Comparison of ENCODE assay signal across 2 cellular contexts in the genomic region with DNA sequence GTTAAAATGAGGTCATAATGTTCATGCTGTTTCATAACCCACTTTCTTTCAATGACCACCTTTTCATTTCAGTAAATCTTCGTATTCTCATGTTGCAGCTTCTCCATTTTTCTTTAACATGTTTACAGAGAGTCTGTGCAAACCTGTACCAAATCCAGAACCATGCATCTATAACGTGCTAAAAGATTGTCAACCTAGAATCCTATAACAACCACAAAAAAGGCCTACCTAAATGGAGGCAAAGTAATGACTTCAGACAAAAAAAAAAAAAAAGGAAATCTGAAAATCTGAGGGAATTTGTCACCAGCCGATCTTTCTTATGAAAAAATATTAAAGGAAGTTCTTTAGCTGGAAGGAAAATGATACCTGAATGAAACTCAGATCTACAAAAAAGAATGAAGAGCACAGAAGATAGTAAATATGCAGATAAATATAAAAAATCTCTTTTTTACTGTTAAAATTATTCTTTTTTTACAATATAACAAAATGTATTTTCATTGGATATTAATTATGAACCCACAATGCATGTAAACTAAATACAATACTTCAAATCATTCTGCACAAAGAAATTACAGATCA.
TF ChIP-seq lines count a peak whose summit lies in the region.

No MANE protein-coding gene starts in this region.

TF ChIP-seq in A549, 52 proteins besides CTCF, POLR2A, EP300 and RAD21:
- TF ChIP-seq FOXS1 (CRISPR knock-in tag; IDR thresholded peaks at IDR 0.05) (no peak), ESRRA (IDR thresholded peaks at IDR 0.05; ENCODE audit: borderline replicate concordance, low read length) (no peak), JUNB (IDR thresholded peaks at IDR 0.05) (no peak), CBX8 (IDR thresholded peaks at IDR 0.05) (peak; percentile 87)

TF ChIP-seq in GM12878, 131 proteins besides CTCF, POLR2A, EP300 and RAD21:
- TF ChIP-seq, protein P1, sequence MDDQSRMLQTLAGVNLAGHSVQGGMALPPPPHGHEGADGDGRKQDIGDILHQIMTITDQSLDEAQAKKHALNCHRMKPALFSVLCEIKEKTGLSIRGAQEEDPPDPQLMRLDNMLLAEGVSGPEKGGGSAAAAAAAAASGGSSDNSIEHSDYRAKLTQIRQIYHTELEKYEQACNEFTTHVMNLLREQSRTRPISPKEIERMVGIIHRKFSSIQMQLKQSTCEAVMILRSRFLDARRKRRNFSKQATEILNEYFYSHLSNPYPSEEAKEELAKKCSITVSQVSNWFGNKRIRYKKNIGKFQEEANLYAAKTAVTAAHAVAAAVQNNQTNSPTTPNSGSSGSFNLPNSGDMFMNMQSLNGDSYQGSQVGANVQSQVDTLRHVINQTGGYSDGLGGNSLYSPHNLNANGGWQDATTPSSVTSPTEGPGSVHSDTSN (IDR thresholded peaks at IDR 0.05; ENCODE audit: insufficient replicate concordance, low read depth, low read length), result no peak
- TF ChIP-seq, protein P2, sequence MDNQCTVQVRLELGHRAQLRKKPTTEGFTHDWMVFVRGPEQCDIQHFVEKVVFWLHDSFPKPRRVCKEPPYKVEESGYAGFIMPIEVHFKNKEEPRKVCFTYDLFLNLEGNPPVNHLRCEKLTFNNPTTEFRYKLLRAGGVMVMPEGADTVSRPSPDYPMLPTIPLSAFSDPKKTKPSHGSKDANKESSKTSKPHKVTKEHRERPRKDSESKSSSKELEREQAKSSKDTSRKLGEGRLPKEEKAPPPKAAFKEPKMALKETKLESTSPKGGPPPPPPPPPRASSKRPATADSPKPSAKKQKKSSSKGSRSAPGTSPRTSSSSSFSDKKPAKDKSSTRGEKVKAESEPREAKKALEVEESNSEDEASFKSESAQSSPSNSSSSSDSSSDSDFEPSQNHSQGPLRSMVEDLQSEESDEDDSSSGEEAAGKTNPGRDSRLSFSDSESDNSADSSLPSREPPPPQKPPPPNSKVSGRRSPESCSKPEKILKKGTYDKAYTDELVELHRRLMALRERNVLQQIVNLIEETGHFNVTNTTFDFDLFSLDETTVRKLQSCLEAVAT (IDR thresholded peaks at IDR 0.05), result 0 out of 2 replicates have a peak, but pooled peaks have one; percentile 0
- TF ChIP-seq BMI1 (IDR thresholded peaks at IDR 0.05; ENCODE audit: borderline replicate concordance) (peak; percentile 11; the same call in 1 of the 2 replicates), CREM (IDR thresholded peaks at IDR 0.05; ENCODE audit: low read depth) (0 out of 2 replicates have a peak, but pooled peaks have one; percentile 33), ATF7 (IDR thresholded peaks at IDR 0.05; ENCODE audit: low read depth) (peak; percentile 83)
